Comparison of ENCODE assay signal across 29 cellular contexts in genomic region chr5:1423901-1424603, GRCh38. TPM values are rescaled to one million over a fixed set of nuclear protein-coding genes. Genes with fewer than 3 reads are reported as not detected.
"Had no signal": no experiment of that assay in that cellular context is flagged by ENCODE, and none has a peak within 500 bp of the region (broad histone marks: within the 10 kb centered on the region; RNA-seq: fewer than 3 reads in every experiment).

No MANE protein-coding gene starts in this region.

- H3K27me3 ChIP-seq: cardiac muscle cell, foreskin keratinocyte, heart right ventricle, left lung, thyroid gland, upper lobe of left lung had no signal

- ATAC-seq: activated T-cell treated with anti-CD3 and anti-CD28 coated beads, Interleukin-2, amount 50 U/mL, for 72 hours; foreskin keratinocyte; left lung; naive thymus-derived CD4-positive, alpha-beta T cell; sciatic nerve; stimulated activated naive B cell treated with anti-CD40 and anti-IgM and Interleukin-4, amounts not matched to agents 10 μg/mL and 1 μg/mL and 100 μg/mL, for 72 hours had no signal

- H3K36me3 ChIP-seq: cardiac muscle cell, esophagus muscularis mucosa, heart right ventricle, left lung, stomach, thyroid gland, upper lobe of left lung had no signal

- H3K9me3 ChIP-seq: thyroid gland had no signal

- H3K4me3 ChIP-seq: cardiac muscle cell, esophagus muscularis mucosa, heart right ventricle, left lung, skin epidermis, stomach, thyroid gland, upper lobe of left lung had no signal

- H3K4me3 Mint-ChIP-seq: activated naive CD8-positive, alpha-beta T cell; activated T-cell treated with anti-CD3 and anti-CD28 coated beads, Interleukin-2, amount 50 U/mL, for 72 hours; brain; naive thymus-derived CD4-positive, alpha-beta T cell; stimulated activated naive B cell treated with anti-CD40 and anti-IgM and Interleukin-4, amounts not matched to agents 10 μg/mL and 1 μg/mL and 100 μg/mL, for 72 hours had no signal

- H3K36me3 Mint-ChIP-seq: brain had no signal

- H3K27ac Mint-ChIP-seq: activated naive CD8-positive, alpha-beta T cell; activated T-cell treated with anti-CD3 and anti-CD28 coated beads, Interleukin-2, amount 50 U/mL, for 72 hours; brain; naive thymus-derived CD4-positive, alpha-beta T cell; stimulated activated naive B cell treated with anti-CD40 and anti-IgM and Interleukin-4, amounts not matched to agents 10 μg/mL and 1 μg/mL and 100 μg/mL, for 72 hours had no signal

- H3K4me1 Mint-ChIP-seq: brain; naive thymus-derived CD4-positive, alpha-beta T cell; stimulated activated naive B cell treated with anti-CD40 and anti-IgM and Interleukin-4, amounts not matched to agents 10 μg/mL and 1 μg/mL and 100 μg/mL, for 72 hours had no signal

- DNase-seq: activated CD4-positive, alpha-beta T cell treated with anti-CD3 and anti-CD28 coated beads for 4 hours; activated CD4-positive, alpha-beta T cell treated with anti-CD3 and anti-CD28 coated beads, Interleukin-2, amount 50 U/mL, for 4 hours; activated effector memory CD4-positive, alpha-beta T cell treated with Interleukin-2 at 50 U/mL for 16 hours; activated naive CD4-positive, alpha-beta T cell treated with Interleukin-2 at 50 U/mL for 16 hours; activated T-cell treated with anti-CD3 and anti-CD28 coated beads for 4 hours; activated T-cell treated with anti-CD3 and anti-CD28 coated beads, Interleukin-2, amount 50 U/mL, for 72 hours; anterior cingulate cortex; cortex of kidney; foreskin keratinocyte; heart right ventricle; kidney glomerular epithelial cell; mammary epithelial cell; midbrain; naive thymus-derived CD4-positive, alpha-beta T cell; nucleus accumbens; stimulated activated CD4-positive, alpha-beta T cell treated with anti-CD3 and anti-CD28 coated beads, Interleukin-4, amount 100 ng/mL, for 4 hours; stimulated activated CD8-positive, alpha-beta memory T cell treated with anti-CD3 and anti-CD28 coated beads, Interleukin-4, amount 100 ng/mL, for 48 hours; stimulated activated naive B cell treated with anti-CD40 and anti-IgM and Interleukin-4, amounts not matched to agents 10 μg/mL and 1 μg/mL and 100 μg/mL, for 72 hours; stomach; thyroid gland; upper lobe of left lung had no signal

- H3K4me1 ChIP-seq: esophagus muscularis mucosa, foreskin keratinocyte, left lung, stomach, upper lobe of left lung had no signal

- H3K27ac ChIP-seq: cardiac muscle cell, esophagus muscularis mucosa, foreskin keratinocyte, heart right ventricle, left lung, skin epidermis, stomach, thyroid gland, upper lobe of left lung had no signal

RNA-seq across cellular contexts. Expression of gene SLC6A3, which starts 21.2 kb away (rescaled TPM):
- total RNA-seq: activated T-cell treated with anti-CD3 and anti-CD28 coated beads, Interleukin-2, amount 50 U/mL, for 72 hours; cardiac muscle cell; foreskin keratinocyte; mammary epithelial cell; sciatic nerve; stomach; T-helper 1 cell treated with Interleukin-12 subunit alpha and Interleukin-12 subunit beta and Interleukin-4 antibody, amounts not matched to agents 30 ng/mL and 1 ng/mL, for 36 hours had no signal
- polyA plus RNA-seq: cardiac muscle cell; foreskin keratinocyte; mammary epithelial cell; naive thymus-derived CD4-positive, alpha-beta T cell had no signal
